ENCODE assay signal across 14 cellular contexts in the genomic region with DNA sequence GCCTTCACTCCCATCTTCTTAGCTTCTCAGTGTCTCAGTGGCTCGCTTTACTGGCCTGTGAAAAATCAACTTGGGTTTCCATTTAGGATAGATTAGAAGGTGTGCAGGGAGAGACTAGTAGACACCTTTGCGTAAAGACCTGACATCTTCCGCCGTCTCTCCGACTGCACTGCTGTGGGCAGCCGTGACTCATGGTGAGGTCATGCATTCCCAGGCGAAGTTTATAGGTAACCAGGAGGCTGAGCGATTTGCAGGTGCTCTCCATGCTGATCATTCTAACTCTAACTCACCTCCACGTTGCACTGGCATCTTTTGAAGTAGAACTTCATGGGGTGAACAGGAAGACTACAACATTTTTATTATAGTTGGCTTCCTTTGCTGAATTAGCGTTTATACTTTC.
A peak's percentile ranks its signal among the peaks of the same experiment; 100 is the strongest.
DNase-seq lines count a peak whose midpoint lies in the region; FAIRE-seq and TF ChIP-seq lines count a peak whose summit lies in the region.
"Had no signal": no experiment of that assay in that cellular context is flagged by ENCODE, and none has a peak within 500 bp of the region (broad histone marks: within the 10 kb centered on the region; RNA-seq: fewer than 3 reads in every experiment).

No MANE protein-coding gene starts in this region.

- no peaks in the 10 kb centered on the region for H3K36me3 Mint-ChIP-seq in endodermal cell (ENCODE audit: low read depth)
- H3K36me3 Mint-ChIP-seq: naive thymus-derived CD4-positive, alpha-beta T cell had no signal

- H4K20me1 ChIP-seq in Karpas-422 (ENCODE audit: insufficient read depth, low read depth, low read length), result no peaks in the 10 kb centered on the region

- FAIRE-seq in GM12891 (lab: Jason Lieb, UNC), result no peak
- FAIRE-seq: G401.6, TTC549 had no signal

- no peak for TF ChIP-seq CTCF in endodermal cell (conservative IDR thresholded peaks at IDR 0.05)

- H3K4me1 Mint-ChIP-seq in endodermal cell, result peaks cover 25% of the 10 kb centered on the region

- H3K9ac ChIP-seq in Karpas-422 (ENCODE audit: low read length) (no peak overlapping the region), endodermal cell (ENCODE audit: extremely low read depth, low read length, poor library complexity, severe bottlenecking) (no peak overlapping the region)
- H3K9ac ChIP-seq: KMS-11 had no signal

- H3K9me3 ChIP-seq in Karpas-422 (ENCODE audit: low read length), result no peaks in the 10 kb centered on the region
- H3K9me3 ChIP-seq in endodermal cell (ENCODE audit: control insufficient read depth, low read length), result no peaks in the 10 kb centered on the region

- peak; percentile 66 for DNase-seq in HK-2 (ENCODE audit: unreplicated experiment)
- DNase-seq in SW480 (ENCODE audit: low spot score), result peak; percentile 94
- DNase-seq in dermis blood vessel endothelial cell, result peak; percentile 3
- DNase-seq in stimulated activated CD4-positive, alpha-beta T cell treated with anti-CD3 and anti-CD28 coated beads, Interleukin-1b, Interleukin-23, amount 100 ng/mL, for 24 hours (ENCODE audit: low read depth in 4 of 4, low spot score in 1 of 4), result peak in 3 of 4 experiments; percentile 21 to 58 (median 51)
- DNase-seq in GM12891 (ENCODE audit: insufficient read length, low spot score), result no peak
- DNase-seq in Karpas-422, result no peak
- no peak for DNase-seq in NOMO-1 (lab: John Stamatoyannopoulos, UW; ENCODE audit: unreplicated experiment in 2 of 2)
- no peak for DNase-seq in endodermal cell
- DNase-seq: caudate nucleus, NCI-H510A treated with DMSO at 0.1 percent for 48 hours had no signal

- H3K4me3 Mint-ChIP-seq in endodermal cell, result no peak overlapping the region

- no peaks in the 10 kb centered on the region for H3K9me3 Mint-ChIP-seq in endodermal cell
- H3K9me3 Mint-ChIP-seq: naive thymus-derived CD4-positive, alpha-beta T cell had no signal

- H3K4me3 ChIP-seq in Karpas-422 (ENCODE audit: low read length) (no peak overlapping the region), endodermal cell (ENCODE audit: low read length) (no peak overlapping the region)

- H3K27ac Mint-ChIP-seq in endodermal cell, result no peak overlapping the region

- no peaks in the 10 kb centered on the region for H3K27me3 Mint-ChIP-seq in endodermal cell (ENCODE audit: insufficient read depth)

- H2AFZ ChIP-seq in Karpas-422 (ENCODE audit: low read length), result no peak overlapping the region

- no peak overlapping the region for H3K4me2 ChIP-seq in Karpas-422 (ENCODE audit: low read depth, low read length, poor library complexity, severe bottlenecking)
- H3K4me2 ChIP-seq: KMS-11 had no signal

- H3K4me1 ChIP-seq in Karpas-422 (ENCODE audit: low read length), result no peaks in the 10 kb centered on the region
- peaks cover 8% of the 10 kb centered on the region for H3K4me1 ChIP-seq in endodermal cell (ENCODE audit: control insufficient read depth, insufficient read depth, low read length)

- H3K27ac ChIP-seq in Karpas-422 (ENCODE audit: low read length) (no peak overlapping the region), endodermal cell (ENCODE audit: low read depth, low read length) (no peak overlapping the region)
- H3K27ac ChIP-seq: KMS-11 had no signal

- H3K36me3 ChIP-seq in Karpas-422 (ENCODE audit: insufficient read depth, low read length) (no peaks in the 10 kb centered on the region), endodermal cell (ENCODE audit: control insufficient read depth, insufficient read depth, low read length) (no peaks in the 10 kb centered on the region)

- no peak for TF ChIP-seq POLR2A in GM12891 (IDR thresholded peaks at IDR 0.05; ENCODE audit: low read depth, low read length)

- no peaks in the 10 kb centered on the region for H3K79me2 ChIP-seq in Karpas-422 (ENCODE audit: low read length)

- H3K27me3 ChIP-seq in Karpas-422 (ENCODE audit: low read length), result no peaks in the 10 kb centered on the region
- H3K27me3 ChIP-seq in endodermal cell (ENCODE audit: control insufficient read depth, insufficient read depth, low read length, poor library complexity, severe bottlenecking), result no peaks in the 10 kb centered on the region

- WGBS in endodermal cell (ENCODE audit: insufficient coverage in 1 of 2, insufficient read length in 1 of 2), 2 experiments, result 80 to 85% methylated on average over 9 to 10 of the region's 10 CpGs

- H3K9me2 ChIP-seq in Karpas-422 (replicated peaks; ENCODE audit: insufficient read depth, low read length), result no peaks in the 10 kb centered on the region

TF ChIP-seq in GM12891, 5 proteins besides CTCF, POLR2A, EP300 and RAD21:
- TF ChIP-seq TAF1 (IDR thresholded peaks at IDR 0.05; ENCODE audit: low read depth, low read length) (no peak), POLR2AphosphoS5 (IDR thresholded peaks at IDR 0.05; ENCODE audit: low read depth, low read length) (no peak), PAX5 (IDR thresholded peaks at IDR 0.05; ENCODE audit: insufficient read depth, low read length, severe bottlenecking) (no peak), SPI1 (IDR thresholded peaks at IDR 0.05; ENCODE audit: low read depth, low read length) (no peak), POU2F2 (IDR thresholded peaks at IDR 0.05; ENCODE audit: low read depth, low read length) (no peak)

Comparison
In these comparisons a context has a peak if more than half of its experiments do, and no peak if none do; other contexts are left out.
1. DNase-seq: peak in HK-2 (single experiment), SW480 (single experiment), dermis blood vessel endothelial cell (single experiment) and stimulated activated CD4-positive, alpha-beta T cell treated with anti-CD3 and anti-CD28 coated beads, Interleukin-1b, Interleukin-23, amount 100 ng/mL, for 24 hours (3 of 4); none in GM12891 (single experiment), Karpas-422 (single experiment), NOMO-1 (0 of 2) and endodermal cell (single experiment).